Comparison of ENCODE assay signal across 17 cellular contexts in genomic region chr2:3348771-3349170, GRCh38. TPM values are rescaled to one million over a fixed set of nuclear protein-coding genes. Genes with fewer than 3 reads are reported as not detected.
A peak's percentile ranks its signal among the peaks of the same experiment; 100 is the strongest.
DNase-seq lines count a peak whose midpoint lies in the region; ATAC-seq, FAIRE-seq and TF ChIP-seq lines count a peak whose summit lies in the region.
"Had no signal": no experiment of that assay in that cellular context is flagged by ENCODE, and none has a peak within 500 bp of the region (broad histone marks: within the 10 kb centered on the region; RNA-seq: fewer than 3 reads in every experiment).

No MANE protein-coding gene starts in this region.

- 42 to 72% methylated on average over 4 to 8 of the region's 13 CpGs for WGBS in esophagus squamous epithelium, 2 donors

- TF ChIP-seq CTCF in Panc1 (IDR thresholded peaks at IDR 0.05) (no peak), esophagus squamous epithelium (IDR thresholded peaks at IDR 0.05) (no peak)

- intact Hi-C loops in Panc1 (cut with micrococcal nuclease; ENCODE audit: unreplicated experiment) = no loop called here
- intact Hi-C loops in esophagus squamous epithelium (cut with DNase I) = no loop called here

- H3K27me3 ChIP-seq in Panc1 (ENCODE audit: control insufficient read depth, insufficient read depth, low read length) (no peaks in the 10 kb centered on the region), esophagus squamous epithelium (no peaks in the 10 kb centered on the region)

- BruUV-seq in Panc1 (replicated peaks; lab: Mats Ljungman, UMichigan) = no TSS peak

- no peaks in the 10 kb centered on the region for H3K36me3 ChIP-seq in Panc1 (ENCODE audit: control insufficient read depth, insufficient read depth, low read length)
- H3K36me3 ChIP-seq in esophagus squamous epithelium = peaks cover 0 to 43% (median 0%) of the 10 kb centered on the region in 3 donors

- no peaks in the 10 kb centered on the region for H3K4me1 ChIP-seq in Panc1 (ENCODE audit: control insufficient read depth, insufficient read depth, low read length)
- H3K4me1 ChIP-seq in esophagus squamous epithelium = peaks cover 0 to 18% (median 0%) of the 10 kb centered on the region in 3 donors

- FAIRE-seq in GM19239 (lab: Jason Lieb, UNC) = no peak

- POLR2A ChIA-PET in Panc1 (lab: Charles Lee) = no interaction called here

- H3K4me3 ChIP-seq in Panc1 (ENCODE audit: low read depth in 2 of 2, low read length in 2 of 2) = no peak overlapping the region
- peak overlapping the region; percentile 13 to 41 (median 27) for H3K4me3 ChIP-seq in esophagus squamous epithelium

- in situ Hi-C loops in G401 (cut with HindIII; ENCODE audit: low sequenced_read_pairs) (no loop called here), Panc1 (cut with HindIII; ENCODE audit: low pct_unique_long_range_greater_than_20kb, low sequenced_read_pairs) (no loop called here)

- no peak for TF ChIP-seq POLR2A in esophagus squamous epithelium (IDR thresholded peaks at IDR 0.05)

- H3K27ac ChIP-seq in Panc1 (ENCODE audit: low read length) (no peak overlapping the region), esophagus squamous epithelium (peak overlapping the region in 3 of 4 donors; percentile 19 to 42 (median 30))

- DNase-seq in G401 (ENCODE audit: low spot score) (peak; percentile 88), Panc1 (ENCODE audit: low read depth, low spot score) (no peak), esophagus squamous epithelium (lab: John Stamatoyannopoulos, UW) (no peak), renal cortical epithelial cell (ENCODE audit: low read depth) (peak; percentile 21), CD1c-positive myeloid dendritic cell (ENCODE audit: extremely low spot score) (no peak), GM19239 (ENCODE audit: insufficient read length, low spot score) (no peak)
- DNase-seq: activated CD4-positive, alpha-beta T cell treated with anti-CD3 and anti-CD28 coated beads, Interleukin-2, amount 50 U/mL, for 4 hours; AML-193; amniotic stem cell; foreskin melanocyte; NCI-H1105 treated with DMSO at 0.1 percent for 48 hours; NCI-H526 treated with DMSO at 0.1 percent for 48 hours; stimulated activated CD4-positive, alpha-beta T cell treated with anti-CD3 and anti-CD28 coated beads, Interleukin-1b, Interleukin-23, amount 100 ng/mL, for 48 hours; trophoblast cell had no signal

- no peaks in the 10 kb centered on the region for H3K9me3 ChIP-seq in Panc1 (ENCODE audit: control insufficient read depth, insufficient read depth, low read depth, low read length)
- peaks cover 0 to 3% (median 0%) of the 10 kb centered on the region in 3 donors for H3K9me3 ChIP-seq in esophagus squamous epithelium

- CTCF ChIA-PET in Panc1 (lab: Charles Lee) = no interaction called here

- ATAC-seq in Panc1 (peak; percentile 21; the same call in 1 of the 2 replicates), HG03354 (IDR thresholded peaks at IDR 0.05; ENCODE audit: poor library complexity, severe bottlenecking, unreplicated experiment) (no peak), HG02623 (IDR thresholded peaks at IDR 0.05; ENCODE audit: unreplicated experiment) (no peak)
- ATAC-seq: activated T-helper 17 cell treated with anti-CD3 and anti-CD28 coated beads, Interleukin-2, amount 50 U/mL, for 72 hours had no signal

RNA-seq across cellular contexts. Expression of gene EIPR1, which starts 28.8 kb away (rescaled TPM):
- 54.5 and 69.5 TPM in 2 replicates for total RNA-seq in G401 (2014; rRNA removed; shearing (Covaris generic))
- total RNA-seq in Panc1 (2021; ENCODE audit: unreplicated experiment) (26.7 TPM), esophagus squamous epithelium (10 to 100 TPM; 27.3 to 50.6 (median 31.9) TPM), renal cortical epithelial cell (43.3 and 70.8 TPM in 2 replicates)
- polyA plus RNA-seq in Panc1 (2012; ENCODE audit: insufficient read length) = 52.3 TPM

RNA-seq across cellular contexts. Expression of gene TRAPPC12, which starts 30.7 kb away (rescaled TPM):
- total RNA-seq in G401 (2014; rRNA removed; shearing (Covaris generic)) = 42.2 and 54.2 TPM in 2 replicates
- total RNA-seq in Panc1 (2021; ENCODE audit: unreplicated experiment) (78.7 TPM), esophagus squamous epithelium (10 to 100 TPM; 28.4 to 64.7 (median 55.9) TPM), renal cortical epithelial cell (37.3 and 47.2 TPM in 2 replicates)
- 78.6 TPM for polyA plus RNA-seq in Panc1 (2012; ENCODE audit: insufficient read length)

Comparison
In these comparisons a context has a peak if more than half of its experiments do, and no peak if none do; other contexts are left out.
1. DNase-seq: peak in G401 (single experiment) and renal cortical epithelial cell (single experiment); none in Panc1 (single experiment), esophagus squamous epithelium (single experiment), CD1c-positive myeloid dendritic cell (single experiment) and GM19239 (single experiment).
2. H3K4me3 ChIP-seq: peak in esophagus squamous epithelium (4 of 4); none in Panc1 (0 of 2).